Comparison of ENCODE assay signal across 1 cellular context in genomic region chr19:33193269-33193863, GRCh38.
TF ChIP-seq lines count a peak whose summit lies in the region.

No MANE protein-coding gene starts in this region.

TF ChIP-seq in H1, 55 proteins besides CTCF, POLR2A, EP300 and RAD21:
- TF ChIP-seq CHD1 (IDR thresholded peaks at IDR 0.05; ENCODE audit: low read depth, low read length) (no peak), EGR1 (IDR thresholded peaks at IDR 0.05; ENCODE audit: borderline replicate concordance, low read depth, low read length) (no peak), SP1 (IDR thresholded peaks at IDR 0.05; ENCODE audit: low read depth, low read length) (no peak), SIX5 (IDR thresholded peaks at IDR 0.05; ENCODE audit: low read depth, low read length) (no peak), PHF8 (conservative IDR thresholded peaks at IDR 0.05; ENCODE audit: low read depth, low read length) (no peak), SUZ12 (IDR thresholded peaks at IDR 0.05; ENCODE audit: low read length) (no peak), NRF1 (IDR thresholded peaks at IDR 0.05; ENCODE audit: low read depth, low read length) (no peak), HDAC6 (IDR thresholded peaks at IDR 0.05; ENCODE audit: low read depth, low read length) (no peak), GABPA (IDR thresholded peaks at IDR 0.05; ENCODE audit: borderline replicate concordance, insufficient read depth, low read length) (no peak), GTF2F1 (IDR thresholded peaks at IDR 0.05; ENCODE audit: borderline replicate concordance, low read depth, low read length) (no peak), BCL11A (IDR thresholded peaks at IDR 0.05; ENCODE audit: low read depth in 2 of 2, low read length in 2 of 2) (no peak), KDM4A (IDR thresholded peaks at IDR 0.05; ENCODE audit: low read depth, low read length, severe bottlenecking) (no peak), SAP30 (IDR thresholded peaks at IDR 0.05; ENCODE audit: insufficient read depth, insufficient replicate concordance, low read length) (no peak), SP2 (IDR thresholded peaks at IDR 0.05; ENCODE audit: low read length) (no peak), CBX8 (IDR thresholded peaks at IDR 0.05; ENCODE audit: borderline replicate concordance, low read depth, low read length) (no peak), TEAD4 (IDR thresholded peaks at IDR 0.05; ENCODE audit: low read depth, low read length) (no peak), USF2 (IDR thresholded peaks at IDR 0.05; ENCODE audit: low read length) (no peak), MAX (IDR thresholded peaks at IDR 0.05) (no peak), NANOG (IDR thresholded peaks at IDR 0.05; ENCODE audit: insufficient read depth, low read depth, low read length, poor library complexity, severe bottlenecking) (no peak), TBP (IDR thresholded peaks at IDR 0.05; ENCODE audit: low read depth, low read length) (no peak)
